ENCODE assay signal across 28 cellular contexts in the genomic region with DNA sequence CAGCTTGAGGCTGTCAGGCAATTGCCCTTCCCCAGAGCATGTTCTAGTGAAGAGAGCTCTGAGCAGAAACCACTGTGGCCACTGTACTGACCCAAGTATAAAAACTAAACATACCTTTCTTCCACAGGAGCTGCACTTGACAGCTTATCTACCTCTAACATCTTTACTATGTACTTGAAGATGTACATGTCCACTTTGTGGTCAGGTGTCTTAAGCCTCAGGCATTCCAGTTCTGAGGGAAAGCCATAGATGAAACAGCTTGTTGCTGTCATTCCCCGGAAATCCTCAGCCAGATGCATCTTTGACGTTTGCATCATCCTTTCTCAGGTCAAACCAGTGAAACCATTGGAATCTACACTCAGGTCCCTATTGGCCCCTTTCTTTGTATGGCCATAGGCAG.
"Had no signal": no experiment of that assay in that cellular context is flagged by ENCODE, and none has a peak within 500 bp of the region (broad histone marks: within the 10 kb centered on the region; RNA-seq: fewer than 3 reads in every experiment).

No MANE protein-coding gene starts in this region.

- H3K4me1 ChIP-seq: adrenal gland, Peyer's patch, SJSA1 had no signal

- H3K4me3 ChIP-seq: adrenal gland, Peyer's patch, SJSA1 had no signal

- H3K27ac ChIP-seq: adrenal gland, Peyer's patch, SJSA1 had no signal

- ATAC-seq: activated CD4-positive, CD25-positive, alpha-beta regulatory T cell treated with anti-CD3 and anti-CD28 coated beads, Interleukin-2, amount 50 U/mL, for 24 hours; activated CD8-positive, alpha-beta T cell treated with anti-CD3 and anti-CD28 coated beads for 36 hours; activated T-cell treated with anti-CD3 and anti-CD28 coated beads, Interleukin-2, amount 50 U/mL, for 72 hours; SK-N-SH treated with all-trans-retinoic acid at 6 μM for 48 hours had no signal

- H3K36me3 ChIP-seq: adrenal gland, Peyer's patch, SJSA1 had no signal

- H3K27me3 ChIP-seq: adrenal gland, Peyer's patch, SJSA1 had no signal

- DNase-seq: activated CD4-positive, alpha-beta T cell treated with anti-CD3 and anti-CD28 coated beads for 4 hours; activated CD8-positive, alpha-beta memory T cell treated with anti-CD3 and anti-CD28 coated beads, Interleukin-2, amount 50 U/mL, for 4 hours; activated CD8-positive, alpha-beta T cell treated with anti-CD3 and anti-CD28 coated beads for 36 hours; activated gamma-delta T cell treated with Interleukin-2 at 50 U/mL for 16 hours; activated naive CD4-positive, alpha-beta T cell treated with anti-CD3 and anti-CD28 coated beads, Interleukin-2, amount 10 ng/mL, durations not matched to agents 7 days and 5 days; activated naive CD8-positive, alpha-beta T cell treated with anti-CD3 and anti-CD28 coated beads for 36 hours; activated T-cell treated with anti-CD3 and anti-CD28 coated beads, Interleukin-2, amount 50 U/mL, for 72 hours; adrenal gland; aorta; cerebellar nuclear complex; Karpas-422; NCI-H1092; NCI-H1417; NCI-H1694; NCI-H2029; NCI-H2107; NCI-H2171 treated with DMSO at 0.1 percent for 48 hours; NCI-H345; NCI-H510A; NCI-H82; NK-92 treated with Interleukin-12 subunit alpha and Interleukin-12 subunit beta, amount 100 ng/mL, for 24 hours; OCI-M1; Peyer's patch; SHP77; SW 1271 had no signal

- H3K9me3 ChIP-seq: adrenal gland, Peyer's patch, SJSA1 had no signal
